Comparison of ENCODE assay signal across 8 cellular contexts in genomic region chr22:19478086-19478392, GRCh38. TPM values are rescaled to one million over a fixed set of nuclear protein-coding genes. Genes with fewer than 3 reads are reported as not detected.
DNase-seq lines count a peak whose midpoint lies in the region; ATAC-seq, FAIRE-seq and TF ChIP-seq lines count a peak whose summit lies in the region.

No MANE protein-coding gene starts in this region.

- no peaks in the 10 kb centered on the region for H3K27me3 Mint-ChIP-seq in activated T-cell treated with anti-CD3 and anti-CD28 coated beads, Interleukin-2, amount 50 U/mL, for 4 hours (ENCODE audit: low read depth)
- no peaks in the 10 kb centered on the region for H3K27me3 Mint-ChIP-seq in astrocyte (ENCODE audit: low read depth, unreplicated experiment)

- H4K20me1 ChIP-seq in astrocyte (ENCODE audit: insufficient read depth, low read length) = peaks cover 50% of the 10 kb centered on the region

- FAIRE-seq in astrocyte (lab: Jason Lieb, UNC) = no peak

- peaks cover 15% of the 10 kb centered on the region for H3K36me3 ChIP-seq in astrocyte (ENCODE audit: insufficient read depth, low read length)
- H3K36me3 ChIP-seq in transverse colon = peaks cover 0 to 3% (median 0%) of the 10 kb centered on the region in 4 donors

- no peaks in the 10 kb centered on the region for H3K9me3 Mint-ChIP-seq in activated T-cell treated with anti-CD3 and anti-CD28 coated beads, Interleukin-2, amount 50 U/mL, for 4 hours
- H3K9me3 Mint-ChIP-seq in astrocyte (ENCODE audit: unreplicated experiment) = no peaks in the 10 kb centered on the region

- no peak for TF ChIP-seq CTCF in astrocyte (IDR thresholded peaks at IDR 0.05; ENCODE audit: insufficient read depth, low read depth, low read length)
- TF ChIP-seq CTCF in lower leg skin (IDR thresholded peaks at IDR 0.05) = no peak
- no peak for TF ChIP-seq CTCF in transverse colon (IDR thresholded peaks at IDR 0.05)

- H2AFZ ChIP-seq in astrocyte (ENCODE audit: low read depth, low read length) = no peak overlapping the region

- H3K27me3 ChIP-seq in astrocyte (ENCODE audit: insufficient read depth, low read length) (no peaks in the 10 kb centered on the region), transverse colon (no peaks in the 10 kb centered on the region)

- no peak for TF ChIP-seq POLR2A in lower leg skin (IDR thresholded peaks at IDR 0.05)
- no peak for TF ChIP-seq POLR2A in transverse colon (IDR thresholded peaks at IDR 0.05)

- H3K4me3 Mint-ChIP-seq in activated T-cell treated with anti-CD3 and anti-CD28 coated beads, Interleukin-2, amount 50 U/mL, for 4 hours = peak overlapping the region; percentile 99
- peak overlapping the region; percentile 92 for H3K4me3 Mint-ChIP-seq in astrocyte (ENCODE audit: unreplicated experiment)

- TF ChIP-seq EP300 in transverse colon (IDR thresholded peaks at IDR 0.05; ENCODE audit: low read depth) = no peak

- peak overlapping the region; percentile 73 for H3K27ac Mint-ChIP-seq in astrocyte (ENCODE audit: unreplicated experiment)

- H3K36me3 Mint-ChIP-seq in activated T-cell treated with anti-CD3 and anti-CD28 coated beads, Interleukin-2, amount 50 U/mL, for 4 hours (ENCODE audit: insufficient read depth) = peaks cover 6% of the 10 kb centered on the region
- peaks cover 9% of the 10 kb centered on the region for H3K36me3 Mint-ChIP-seq in astrocyte (ENCODE audit: low read depth, unreplicated experiment)

- no peaks in the 10 kb centered on the region for H3K9me3 ChIP-seq in astrocyte (ENCODE audit: insufficient read depth, low read depth, low read length)
- no peaks in the 10 kb centered on the region for H3K9me3 ChIP-seq in transverse colon

- 1 to 3% methylated on average over 5 of the region's 5 CpGs for WGBS in lower leg skin, 2 donors
- WGBS in transverse colon (ENCODE audit: low coverage in 1 of 2), 2 donors = 2 to 4% methylated on average over 5 of the region's 5 CpGs

- ATAC-seq in activated T-cell treated with anti-CD3 and anti-CD28 coated beads, Interleukin-2, amount 50 U/mL, for 4 hours = no peak
- ATAC-seq in GM21786 (IDR thresholded peaks at IDR 0.05; ENCODE audit: unreplicated experiment) = no peak

- in situ Hi-C loops in transverse colon (cut with MboI; ENCODE audit: low pct_ligation_motif_present in 1 of 4, low pct_unique_long_range_greater_than_20kb in 1 of 4, low sequenced_read_pairs in 3 of 4) = no loop called here

- intact Hi-C loops in lower leg skin (cut with DNase I; ENCODE audit: low total_unique reads) = no loop called here
- intact Hi-C loops in transverse colon (cut with DNase I; ENCODE audit: low total_unique reads) = no loop called here

- H3K9ac ChIP-seq in astrocyte (ENCODE audit: low read length) = peak overlapping the region; percentile 94

- H3K27ac ChIP-seq in astrocyte (ENCODE audit: low read depth, low read length) (peak overlapping the region; percentile 100), transverse colon (peak overlapping the region; percentile 86 to 96 (median 90))

- peak overlapping the region; percentile 90 for H3K4me2 ChIP-seq in astrocyte (ENCODE audit: low read length)

- peaks cover 29% of the 10 kb centered on the region for H3K4me1 Mint-ChIP-seq in activated T-cell treated with anti-CD3 and anti-CD28 coated beads, Interleukin-2, amount 50 U/mL, for 4 hours (ENCODE audit: low read depth)
- peaks cover 18% of the 10 kb centered on the region for H3K4me1 Mint-ChIP-seq in astrocyte (ENCODE audit: low read depth, unreplicated experiment)

- H3K79me2 ChIP-seq in astrocyte (ENCODE audit: insufficient read depth, low read length) = peaks cover 66% of the 10 kb centered on the region

- H3K4me3 ChIP-seq in astrocyte (ENCODE audit: insufficient read depth, low read depth, low read length) (peak overlapping the region; percentile 92), lower leg skin (ENCODE audit: low read depth, poor library complexity, severe bottlenecking) (peak overlapping the region; percentile 91), transverse colon (peak overlapping the region; percentile 67 to 87 (median 73))

- peaks cover 7% of the 10 kb centered on the region for H3K4me1 ChIP-seq in astrocyte (ENCODE audit: insufficient read depth, low read length)
- peaks cover 16 to 22% (median 21%) of the 10 kb centered on the region in 4 donors for H3K4me1 ChIP-seq in transverse colon

- DNase-seq in activated T-cell treated with anti-CD3 and anti-CD28 coated beads, Interleukin-2, amount 50 U/mL, for 4 hours = no peak
- no peak for DNase-seq in activated T-cell treated with anti-CD3 and anti-CD28 coated beads, Interleukin-2, amount 50 U/mL, for 1 hour
- DNase-seq in astrocyte (ENCODE audit: low read depth) = no peak
- no peak for DNase-seq in lower leg skin (ENCODE audit: low spot score in 2 of 2)
- no peak for DNase-seq in transverse colon
- DNase-seq in medulla oblongata (ENCODE audit: extremely low spot score) = no peak
- no peak for DNase-seq in D341Med (ENCODE audit: low spot score)

RNA-seq across cellular contexts. Expression of gene UFD1, which starts 1.0 kb away (rescaled TPM):
- total RNA-seq in activated T-cell treated with anti-CD3 and anti-CD28 coated beads, Interleukin-2, amount 50 U/mL, for 4 hours = 100 to 1,000 TPM; 107 TPM
- total RNA-seq in astrocyte (92.7 and 105 TPM in 2 replicates), lower leg skin (10 to 100 TPM; 21.9 to 40.9 (median 34.5) TPM), transverse colon (10 to 100 TPM in 3 of 4 donors, 1 to 10 TPM in 1; 4.9 to 57.2 (median 36.8) TPM)

RNA-seq across cellular contexts. Expression of gene CDC45, which starts 1.7 kb away (rescaled TPM):
- total RNA-seq in activated T-cell treated with anti-CD3 and anti-CD28 coated beads, Interleukin-2, amount 50 U/mL, for 4 hours = 10 to 100 TPM; 50.2 to 80.5 (median 54.7) TPM
- total RNA-seq in astrocyte (1.3 and 2.1 TPM in 2 replicates), lower leg skin (1 to 10 TPM in 3 of 4 donors, under 1 TPM in 1; 0.39 to 3.9 (median 2.0) TPM), transverse colon (1 to 10 TPM in 3 of 4 donors, not detected in 1; 1.1 to 2.0 (median 1.2) TPM)

RNA-seq across cellular contexts. Expression of gene C22orf39, which starts 30.5 kb away (rescaled TPM):
- 10 to 100 TPM; 14.3 to 20.9 (median 18.8) TPM for total RNA-seq in activated T-cell treated with anti-CD3 and anti-CD28 coated beads, Interleukin-2, amount 50 U/mL, for 4 hours
- total RNA-seq in astrocyte (11.9 and 14.5 TPM in 2 replicates), lower leg skin (10 to 100 TPM; 31.0 to 50.4 (median 42.1) TPM), transverse colon (10 to 100 TPM; 26.6 to 50.7 (median 39.4) TPM)

RNA-seq across cellular contexts. Expression of gene MRPL40, which starts 45.7 kb away (rescaled TPM):
- 10 to 100 TPM; 35.9 to 41.4 (median 39.2) TPM for total RNA-seq in activated T-cell treated with anti-CD3 and anti-CD28 coated beads, Interleukin-2, amount 50 U/mL, for 4 hours
- 34.7 and 36.9 TPM in 2 replicates for total RNA-seq in astrocyte
- total RNA-seq in lower leg skin = 10 to 100 TPM; 19.6 to 33.9 (median 23.4) TPM
- 10 to 100 TPM; 10.9 to 29.2 (median 13.7) TPM for total RNA-seq in transverse colon

RNA-seq across cellular contexts. Expression of gene CLDN5, which starts 46.2 kb away (rescaled TPM):
- under 1 TPM; 0.24 to 0.38 (median 0.28) TPM for total RNA-seq in activated T-cell treated with anti-CD3 and anti-CD28 coated beads, Interleukin-2, amount 50 U/mL, for 4 hours
- total RNA-seq in astrocyte (not detected in 2 replicates), lower leg skin (100 to 1,000 TPM in 2 of 4 donors, 10 to 100 TPM in 2; 94.9 to 170 (median 117) TPM), transverse colon (100 to 1,000 TPM in 1 of 4 donors, 10 to 100 TPM in 3; 29.5 to 126 (median 63.9) TPM)

Comparison
In these comparisons a context has a peak if more than half of its experiments do, and no peak if none do; other contexts are left out.
1. RNA of gene CDC45, which starts 1.7 kb away (total RNA-seq): 50.2 to 80.5 TPM in activated T-cell treated with anti-CD3 and anti-CD28 coated beads, Interleukin-2, amount 50 U/mL, for 4 hours; 0.39 to 3.9 TPM in lower leg skin, 1.3 to 2.1 TPM in astrocyte and 1.1 to 2.0 TPM in transverse colon; every median in the first group is over 10 times any median in the second.
2. Peak in every context shown above with its lines, with median percentiles within 50 percentile points of each other: H3K4me3 ChIP-seq.